18 cellular contexts compared by ENCODE assay signal in the genomic region with DNA sequence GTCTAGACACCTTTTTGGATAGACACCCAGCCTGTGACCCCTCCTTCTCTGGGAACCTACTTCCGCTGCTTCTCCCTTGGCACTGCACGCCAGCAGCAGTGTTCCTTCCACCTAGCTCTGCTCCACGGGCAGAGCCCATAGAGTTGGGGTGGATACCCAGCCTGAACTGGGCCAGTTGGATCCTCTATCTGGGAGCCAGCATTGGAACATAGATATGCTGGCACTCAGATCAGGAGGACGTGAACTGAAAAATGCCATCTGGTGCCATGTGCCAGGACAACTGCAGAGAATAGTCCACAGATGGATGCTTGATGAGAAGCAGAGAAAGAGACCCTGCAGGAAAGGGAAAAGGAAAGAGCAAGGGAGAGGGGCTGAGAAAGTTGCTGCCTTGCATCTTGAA. TPM values are rescaled to one million over a fixed set of nuclear protein-coding genes. Genes with fewer than 3 reads are reported as not detected.
"Had no signal": no experiment of that assay in that cellular context is flagged by ENCODE, and none has a peak within 500 bp of the region (broad histone marks: within the 10 kb centered on the region; RNA-seq: fewer than 3 reads in every experiment).

No MANE protein-coding gene starts in this region.

- ATAC-seq: mucosa of descending colon; sciatic nerve; stimulated activated effector memory CD8-positive, alpha-beta T cell treated with anti-CD3 and anti-CD28 coated beads, Interleukin-12 subunit alpha, Interleukin-12 subunit beta, amount 100 ng/mL, for 72 hours had no signal

- H3K27me3 ChIP-seq: dorsolateral prefrontal cortex, pancreas, stomach, testis, upper lobe of right lung had no signal

- FAIRE-seq: colon, endometrium, frontal cortex, pancreas had no signal

- H3K9me3 Mint-ChIP-seq: naive B cell; stimulated activated effector memory CD8-positive, alpha-beta T cell treated with anti-CD3 and anti-CD28 coated beads, Interleukin-12 subunit alpha, Interleukin-12 subunit beta, amount 100 ng/mL, for 72 hours; T-helper 1 cell treated with Interleukin-12 subunit alpha and Interleukin-12 subunit beta and Interleukin-4 antibody, amounts not matched to agents 30 μg/mL and 1 μg/mL, for 36 hours had no signal

- H3K36me3 ChIP-seq: pancreas had no signal

- H3K9me3 ChIP-seq: mucosa of descending colon, pancreas, stomach, testis, upper lobe of right lung had no signal

- H3K27me3 Mint-ChIP-seq: naive B cell had no signal

- DNase-seq: activated CD4-positive, CD25-positive, alpha-beta regulatory T cell treated with anti-CD3 and anti-CD28 coated beads, Interleukin-2, amount 50 U/mL, for 72 hours; erythroblast; mucosa of descending colon; naive B cell; pancreas; stimulated activated CD4-positive, alpha-beta T cell treated with anti-CD3 and anti-CD28 coated beads, Interleukin-4, amount 100 ng/mL, for 24 hours; stomach; testis; upper lobe of right lung had no signal

- H3K4me3 Mint-ChIP-seq: activated naive CD8-positive, alpha-beta T cell; stimulated activated effector memory CD8-positive, alpha-beta T cell treated with anti-CD3 and anti-CD28 coated beads, Interleukin-12 subunit alpha, Interleukin-12 subunit beta, amount 100 ng/mL, for 72 hours; T-helper 1 cell treated with Interleukin-12 subunit alpha and Interleukin-12 subunit beta and Interleukin-4 antibody, amounts not matched to agents 30 μg/mL and 1 μg/mL, for 36 hours had no signal

- H3K4me3 ChIP-seq: dorsolateral prefrontal cortex, mucosa of descending colon, pancreas, stomach, testis, upper lobe of right lung had no signal

- H3K27ac Mint-ChIP-seq: activated naive CD8-positive, alpha-beta T cell; naive B cell; T-helper 1 cell treated with Interleukin-12 subunit alpha and Interleukin-12 subunit beta and Interleukin-4 antibody, amounts not matched to agents 30 μg/mL and 1 μg/mL, for 36 hours had no signal

- H3K4me1 ChIP-seq: pancreas had no signal

- H3K36me3 Mint-ChIP-seq: stimulated activated effector memory CD8-positive, alpha-beta T cell treated with anti-CD3 and anti-CD28 coated beads, Interleukin-12 subunit alpha, Interleukin-12 subunit beta, amount 100 ng/mL, for 72 hours had no signal

- H3K27ac ChIP-seq: pancreas, stomach, testis, upper lobe of right lung had no signal

RNA-seq across cellular contexts. Expression of gene ANGPTL2, which starts 39.3 kb away (rescaled TPM):
- total RNA-seq: activated CD8-positive, alpha-beta memory T cell treated with anti-CD3 and anti-CD28 coated beads for 36 hours had no signal
